ENCODE assay signal across 8 cellular contexts in the genomic region with DNA sequence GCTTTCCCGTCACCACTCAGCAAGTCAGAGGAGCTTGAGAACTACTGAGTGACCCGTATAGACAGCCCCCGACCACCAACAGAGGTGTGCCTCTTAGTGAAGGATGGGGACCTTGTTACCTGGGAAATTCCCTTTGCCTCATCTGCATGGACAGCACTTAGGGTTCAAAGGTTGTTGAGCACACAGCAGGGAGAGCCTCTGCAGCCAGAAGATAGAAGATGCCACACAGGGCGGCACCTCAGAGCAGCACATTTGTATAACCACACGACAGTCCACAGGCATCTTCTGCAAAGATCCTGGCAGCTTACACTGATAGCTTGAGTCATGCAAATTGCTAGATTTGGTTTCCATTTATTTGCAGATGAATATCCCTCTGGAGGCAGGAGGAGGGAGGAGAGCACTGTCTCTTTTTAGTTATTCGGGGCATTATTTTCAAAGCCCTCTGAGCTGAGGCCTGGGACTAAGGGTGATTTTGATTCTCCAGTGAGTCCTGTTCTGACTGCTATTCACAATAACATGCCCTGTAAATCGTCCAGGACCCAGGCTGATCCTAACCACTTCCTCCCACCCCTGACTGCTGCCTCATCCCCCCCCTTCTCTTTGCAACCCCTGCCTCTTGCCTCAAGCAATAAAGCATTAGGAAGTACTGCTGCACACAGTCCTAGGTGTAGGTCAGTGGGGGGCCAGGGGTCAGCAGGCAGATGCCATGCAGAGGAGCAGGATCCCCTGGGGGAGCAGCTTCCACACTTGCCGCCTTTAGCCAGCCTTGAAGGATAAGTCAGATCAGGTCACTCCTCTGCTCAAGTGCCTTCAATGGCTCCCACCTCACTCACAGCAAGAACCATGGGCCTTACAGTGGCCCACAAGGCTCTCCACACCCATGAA. TPM values are rescaled to one million over a fixed set of nuclear protein-coding genes. Genes with fewer than 3 reads are reported as not detected.
A peak's percentile ranks its signal among the peaks of the same experiment; 100 is the strongest.
DNase-seq lines count a peak whose midpoint lies in the region; ATAC-seq and TF ChIP-seq lines count a peak whose summit lies in the region.

No MANE protein-coding gene starts in this region.

- H3K36me3 ChIP-seq in BE2C = no peaks in the 10 kb centered on the region

- H3K4me3 Mint-ChIP-seq in activated CD8-positive, alpha-beta T cell treated with anti-CD3 and anti-CD28 coated beads, Interleukin-2, amount 10 ng/mL, durations not matched to agents 7 days and 5 days = peak overlapping the region; percentile 92

- peak; percentile 54 for DNase-seq in KG1 (lab: John Stamatoyannopoulos, UW)
- DNase-seq in activated CD8-positive, alpha-beta T cell treated with anti-CD3 and anti-CD28 coated beads, Interleukin-2, amount 10 ng/mL, durations not matched to agents 7 days and 5 days = peak; percentile 85
- no peak for DNase-seq in nucleus accumbens (lab: John Stamatoyannopoulos, UW)
- DNase-seq in BE2C = no peak

- TF ChIP-seq CTCF in BE2C (IDR thresholded peaks at IDR 0.05; ENCODE audit: low read depth, low read length) = no peak

- CTCF ChIA-PET in activated CD8-positive, alpha-beta T cell treated with anti-CD3 and anti-CD28 coated beads, Interleukin-2, amount 10 ng/mL, durations not matched to agents 7 days and 5 days (lab: Charles Lee) = interaction anchor here (0.8 to 8.8 kb wide), 9 partner anchors 9 to 178 kb away, joined by 3 to 118 read pairs (median 3); no protein-coding TSS in a partner anchor

- POLR2A ChIA-PET in activated CD8-positive, alpha-beta T cell treated with anti-CD3 and anti-CD28 coated beads, Interleukin-2, amount 10 ng/mL, durations not matched to agents 7 days and 5 days (lab: Charles Lee) = interaction anchor here (0.5 to 2.1 kb wide), 5 partner anchors 10 to 133 kb away, joined by 3 to 12 read pairs (median 5); partner anchors contain the start of genes CRHR2 and GARS1

- H3K4me1 ChIP-seq in mononuclear cell (ENCODE audit: insufficient read depth, low read length) (peaks cover 18% of the 10 kb centered on the region), BE2C (no peaks in the 10 kb centered on the region)

- no peaks in the 10 kb centered on the region for H3K9me3 Mint-ChIP-seq in activated CD8-positive, alpha-beta T cell treated with anti-CD3 and anti-CD28 coated beads, Interleukin-2, amount 10 ng/mL, durations not matched to agents 7 days and 5 days (ENCODE audit: insufficient read depth)

- TF ChIP-seq POLR2A in GM18505 (IDR thresholded peaks at IDR 0.05; ENCODE audit: borderline replicate concordance, extremely low read depth, insufficient read depth, insufficient read length) = no peak

- H3K27ac Mint-ChIP-seq in activated CD8-positive, alpha-beta T cell treated with anti-CD3 and anti-CD28 coated beads, Interleukin-2, amount 10 ng/mL, durations not matched to agents 7 days and 5 days = peak overlapping the region; percentile 99

- peak overlapping the region; percentile 36 for H3K4me3 ChIP-seq in mononuclear cell (ENCODE audit: low read length)
- H3K4me3 ChIP-seq in BE2C (ENCODE audit: low read depth, low read length) = no peak overlapping the region

- ATAC-seq in GM18505 (IDR thresholded peaks at IDR 0.05; ENCODE audit: unreplicated experiment) = peak; percentile 72
- ATAC-seq in activated CD8-positive, alpha-beta T cell treated with anti-CD3 and anti-CD28 coated beads, Interleukin-2, amount 10 ng/mL, durations not matched to agents 7 days and 5 days = peak; percentile 89
- ATAC-seq in HG02610 (IDR thresholded peaks at IDR 0.05; ENCODE audit: unreplicated experiment) = no peak
- no peak for ATAC-seq in HG02938 (IDR thresholded peaks at IDR 0.05; ENCODE audit: unreplicated experiment)

- peaks cover 5% of the 10 kb centered on the region for H3K36me3 Mint-ChIP-seq in activated CD8-positive, alpha-beta T cell treated with anti-CD3 and anti-CD28 coated beads, Interleukin-2, amount 10 ng/mL, durations not matched to agents 7 days and 5 days (ENCODE audit: low read depth)

- H3K27me3 ChIP-seq in mononuclear cell (ENCODE audit: insufficient read depth, low read length) = no peaks in the 10 kb centered on the region
- no peaks in the 10 kb centered on the region for H3K27me3 ChIP-seq in BE2C

- H3K27me3 Mint-ChIP-seq in activated CD8-positive, alpha-beta T cell treated with anti-CD3 and anti-CD28 coated beads, Interleukin-2, amount 10 ng/mL, durations not matched to agents 7 days and 5 days (ENCODE audit: low read depth) = no peaks in the 10 kb centered on the region

- H3K9me3 ChIP-seq in mononuclear cell (ENCODE audit: low read depth, low read length) (no peaks in the 10 kb centered on the region), BE2C (no peaks in the 10 kb centered on the region)

- H3K4me1 Mint-ChIP-seq in activated CD8-positive, alpha-beta T cell treated with anti-CD3 and anti-CD28 coated beads, Interleukin-2, amount 10 ng/mL, durations not matched to agents 7 days and 5 days (ENCODE audit: low read depth) = peaks cover 70% of the 10 kb centered on the region

RNA-seq across cellular contexts. Expression of gene INMT, which starts 24.6 kb away (rescaled TPM):
- total RNA-seq in activated CD8-positive, alpha-beta T cell treated with anti-CD3 and anti-CD28 coated beads, Interleukin-2, amount 10 ng/mL, durations not matched to agents 7 days and 5 days = not detected
- 0.52 TPM for total RNA-seq in mononuclear cell
- not detected for polyA plus RNA-seq in BE2C (2012; ENCODE audit: insufficient read depth, insufficient read length, low read depth)

RNA-seq across cellular contexts. Expression of gene MINDY4, which starts 43.9 kb away (rescaled TPM):
- 1 to 10 TPM; 1.3 to 1.5 TPM for total RNA-seq in activated CD8-positive, alpha-beta T cell treated with anti-CD3 and anti-CD28 coated beads, Interleukin-2, amount 10 ng/mL, durations not matched to agents 7 days and 5 days
- total RNA-seq in mononuclear cell = 0.21 TPM
- polyA plus RNA-seq in BE2C (2012; ENCODE audit: insufficient read depth, insufficient read length, low read depth) = 2.2 TPM

RNA-seq across cellular contexts. Expression of gene CRHR2, which starts 45.0 kb away (rescaled TPM):
- not detected for total RNA-seq in activated CD8-positive, alpha-beta T cell treated with anti-CD3 and anti-CD28 coated beads, Interleukin-2, amount 10 ng/mL, durations not matched to agents 7 days and 5 days
- not detected for total RNA-seq in mononuclear cell
- 1.3 TPM for polyA plus RNA-seq in BE2C (2012; ENCODE audit: insufficient read depth, insufficient read length, low read depth)

Comparison
In these comparisons a context has a peak if more than half of its experiments do, and no peak if none do; other contexts are left out.
1. ATAC-seq: peak in GM18505 (single experiment) and activated CD8-positive, alpha-beta T cell treated with anti-CD3 and anti-CD28 coated beads, Interleukin-2, amount 10 ng/mL, durations not matched to agents 7 days and 5 days (single experiment); none in HG02610 (single experiment) and HG02938 (single experiment).
2. DNase-seq: peak in KG1 (single experiment) and activated CD8-positive, alpha-beta T cell treated with anti-CD3 and anti-CD28 coated beads, Interleukin-2, amount 10 ng/mL, durations not matched to agents 7 days and 5 days (single experiment); none in nucleus accumbens (0 of 56) and BE2C (single experiment).